12 cellular contexts compared by ENCODE assay signal in the genomic region with DNA sequence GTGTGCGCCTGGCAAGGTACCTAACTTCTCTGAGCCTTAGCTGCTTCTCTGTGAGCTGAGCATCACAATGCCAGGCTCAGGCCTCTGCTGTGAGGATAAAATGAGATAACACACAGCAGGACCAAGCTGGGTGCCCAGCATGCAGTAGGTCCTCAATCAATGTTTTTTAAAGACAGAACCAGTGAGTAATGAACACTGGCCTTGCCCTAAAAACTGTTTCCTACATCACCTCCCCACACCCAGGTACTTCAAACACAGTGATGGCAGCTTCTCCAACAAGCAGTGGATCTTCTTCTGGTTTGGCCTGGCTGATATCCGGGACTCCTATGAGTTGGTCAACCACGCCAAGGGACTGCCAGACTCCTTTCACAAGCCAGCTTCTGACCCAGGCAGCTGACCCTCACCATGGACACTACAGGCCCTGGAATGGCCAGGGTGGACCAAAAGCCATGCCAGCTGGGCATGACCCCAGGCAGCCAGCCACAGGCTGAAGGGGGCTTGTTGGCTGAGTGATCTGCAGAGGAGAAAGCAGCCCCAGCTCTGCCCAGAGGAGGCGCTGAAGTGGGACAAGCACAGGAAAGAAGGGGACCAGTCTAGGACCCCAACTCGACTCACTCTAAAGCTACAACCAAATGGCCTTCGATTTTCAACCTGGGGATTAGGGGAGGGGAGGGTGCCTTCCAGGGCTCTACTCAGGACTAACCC. TPM values are rescaled to one million over a fixed set of nuclear protein-coding genes. Genes with fewer than 3 reads are reported as not detected.
DNase-seq lines count a peak whose midpoint lies in the region; FAIRE-seq and TF ChIP-seq lines count a peak whose summit lies in the region.
"Had no signal": no experiment of that assay in that cellular context is flagged by ENCODE, and none has a peak within 500 bp of the region (broad histone marks: within the 10 kb centered on the region; RNA-seq: fewer than 3 reads in every experiment).

No MANE protein-coding gene starts in this region.

- no peaks in the 10 kb centered on the region for H3K9me3 Mint-ChIP-seq in T-helper 1 cell treated with Interleukin-12 subunit alpha and Interleukin-12 subunit beta and Interleukin-4 antibody, amounts not matched to agents 30 μg/mL and 1 μg/mL, for 36 hours

- no peak overlapping the region for H3K4me2 ChIP-seq in endothelial cell of umbilical vein (ENCODE audit: insufficient read depth, low read length)
- peak overlapping the region; percentile 97 for H3K4me2 ChIP-seq in skeletal muscle satellite cell (ENCODE audit: low read length)

- no peaks in the 10 kb centered on the region for H3K36me3 ChIP-seq in SJCRH30
- no peaks in the 10 kb centered on the region for H3K36me3 ChIP-seq in endothelial cell of umbilical vein (ENCODE audit: control insufficient read depth in 2 of 2, extremely low read depth in 1 of 2, insufficient read depth in 2 of 2, low read length in 2 of 2)
- H3K36me3 ChIP-seq in skeletal muscle satellite cell (ENCODE audit: insufficient read depth, low read length), result peaks cover 36% of the 10 kb centered on the region
- H3K36me3 ChIP-seq: thyroid gland had no signal

- H4K20me1 ChIP-seq in endothelial cell of umbilical vein (replicated peaks; ENCODE audit: control insufficient read depth, extremely low read depth, insufficient read depth, low read length), result no peaks in the 10 kb centered on the region

- H3K9me3 ChIP-seq in SJCRH30 (replicated peaks), result no peaks in the 10 kb centered on the region
- H3K9me3 ChIP-seq in endothelial cell of umbilical vein (replicated peaks; ENCODE audit: control insufficient read depth, insufficient read depth, low read length), result no peaks in the 10 kb centered on the region
- no peaks in the 10 kb centered on the region for H3K9me3 ChIP-seq in skeletal muscle satellite cell (replicated peaks; ENCODE audit: low read length)
- H3K9me3 ChIP-seq: ascending aorta, thyroid gland had no signal

- TF ChIP-seq CTCF in endothelial cell of umbilical vein (IDR thresholded peaks at IDR 0.05; ENCODE audit: extremely low read depth in 1 of 2, insufficient read depth in 1 of 2, low read depth in 1 of 2, low read length in 2 of 2) (no peak), GM10248 (IDR thresholded peaks at IDR 0.05; ENCODE audit: control extremely low read depth, extremely low read depth, low read depth, missing control alignments) (no peak)

- DNase-seq in T-helper 1 cell (no peak), SJCRH30 (no peak), endothelial cell of umbilical vein (ENCODE audit: low read depth, low spot score) (no peak), Ammon's horn (ENCODE audit: low spot score) (no peak), GM10248 (ENCODE audit: extremely low spot score) (no peak), glomerular visceral epithelial cell (ENCODE audit: extremely low spot score) (no peak)
- DNase-seq: NCI-H146 had no signal

- FAIRE-seq in endothelial cell of umbilical vein (lab: Jason Lieb, UNC), result no peak

- no peak for TF ChIP-seq POLR2A in endothelial cell of umbilical vein (IDR thresholded peaks at IDR 0.05; ENCODE audit: low read depth, low read length)

- H3K79me2 ChIP-seq in endothelial cell of umbilical vein (ENCODE audit: control insufficient read depth, insufficient read depth, low read length), result peaks cover 9% of the 10 kb centered on the region

- H3K9me1 ChIP-seq in endothelial cell of umbilical vein (replicated peaks; ENCODE audit: control insufficient read depth, extremely low read depth, insufficient read depth, low read length), result no peaks in the 10 kb centered on the region

- peaks cover 6% of the 10 kb centered on the region for H3K36me3 Mint-ChIP-seq in T-helper 1 cell treated with Interleukin-12 subunit alpha and Interleukin-12 subunit beta and Interleukin-4 antibody, amounts not matched to agents 30 μg/mL and 1 μg/mL, for 36 hours (ENCODE audit: low read depth)

- POLR2A ChIA-PET in endothelial cell of umbilical vein (lab: Charles Lee), result no interaction called here
- POLR2A ChIA-PET in GM10248 (lab: Yijun Ruan, JAX), result no interaction called here

- peaks cover 26% of the 10 kb centered on the region for H3K27me3 Mint-ChIP-seq in T-helper 1 cell treated with Interleukin-12 subunit alpha and Interleukin-12 subunit beta and Interleukin-4 antibody, amounts not matched to agents 30 μg/mL and 1 μg/mL, for 36 hours (ENCODE audit: low read depth)

- dilution Hi-C loops in endothelial cell of umbilical vein (cut with MboI; ENCODE audit: extremely low pct_ligation_motif_present, low sequenced_read_pairs), result no loop called here

- intact Hi-C loops in endothelial cell of umbilical vein (cut with micrococcal nuclease), result loop anchor here (10.0 kb wide), 1 partner anchor 106 kb away; no protein-coding TSS in a partner anchor

- H3K4me1 Mint-ChIP-seq in T-helper 1 cell treated with Interleukin-12 subunit alpha and Interleukin-12 subunit beta and Interleukin-4 antibody, amounts not matched to agents 30 μg/mL and 1 μg/mL, for 36 hours (ENCODE audit: low read depth), result peaks cover 17% of the 10 kb centered on the region

- CTCF ChIA-PET in endothelial cell of umbilical vein (lab: Charles Lee) (interaction anchor here (1.1 to 6.0 kb wide), 8 partner anchors 29 to 202 kb away, joined by 3 to 27 read pairs (median 5); a partner anchor contains a TSS), GM10248 (lab: Yijun Ruan, JAX) (interaction anchor here (1.1 to 2.1 kb wide), 7 partner anchors 13 to 323 kb away, joined by 3 to 6 read pairs (median 4); no protein-coding TSS in a partner anchor)

- no peak overlapping the region for H3K9ac ChIP-seq in endothelial cell of umbilical vein (replicated peaks; ENCODE audit: extremely low read depth, insufficient read depth, low read length)
- peak overlapping the region; percentile 65 for H3K9ac ChIP-seq in skeletal muscle satellite cell (ENCODE audit: low read depth, low read length)

- no peak overlapping the region for H3K27ac ChIP-seq in SJCRH30
- H3K27ac ChIP-seq in endothelial cell of umbilical vein (ENCODE audit: insufficient read depth, low read depth, low read length), result no peak overlapping the region
- H3K27ac ChIP-seq: ascending aorta had no signal

- H3K27me3 ChIP-seq in SJCRH30, result no peaks in the 10 kb centered on the region
- H3K27me3 ChIP-seq in endothelial cell of umbilical vein (ENCODE audit: control insufficient read depth in 2 of 2, insufficient read depth in 2 of 2, low read length in 2 of 2), result no peaks in the 10 kb centered on the region
- H3K27me3 ChIP-seq in skeletal muscle satellite cell (ENCODE audit: control insufficient read depth, insufficient read depth, low read length), result no peaks in the 10 kb centered on the region
- H3K27me3 ChIP-seq: ascending aorta, thyroid gland had no signal

- H3K4me1 ChIP-seq in SJCRH30 (no peaks in the 10 kb centered on the region; the same call in 1 of the 2 replicates), endothelial cell of umbilical vein (ENCODE audit: control insufficient read depth, extremely low read depth, insufficient read depth, low read length) (peaks cover 21% of the 10 kb centered on the region), skeletal muscle satellite cell (ENCODE audit: control insufficient read depth, insufficient read depth, low read length) (peaks cover 45% of the 10 kb centered on the region)

- H2AFZ ChIP-seq in endothelial cell of umbilical vein (ENCODE audit: low read depth, low read length), result no peak overlapping the region

- H3K4me3 ChIP-seq in SJCRH30 (peak overlapping the region; percentile 72; the same call in 1 of the 2 replicates), endothelial cell of umbilical vein (replicated peaks in 1 of 3; ENCODE audit: insufficient read depth in 1 of 3, low read depth in 1 of 3, low read length in 3 of 3) (no peak overlapping the region), skeletal muscle satellite cell (ENCODE audit: low read length) (peak overlapping the region; percentile 82)

- TSS peak; percentile 9 for BruUV-seq in endothelial cell of umbilical vein (replicated peaks; lab: Mats Ljungman, UMichigan)

- H3K27ac Mint-ChIP-seq in T-helper 1 cell treated with Interleukin-12 subunit alpha and Interleukin-12 subunit beta and Interleukin-4 antibody, amounts not matched to agents 30 μg/mL and 1 μg/mL, for 36 hours, result peak overlapping the region; percentile 33

- peak overlapping the region; percentile 90 for H3K4me3 Mint-ChIP-seq in T-helper 1 cell treated with Interleukin-12 subunit alpha and Interleukin-12 subunit beta and Interleukin-4 antibody, amounts not matched to agents 30 μg/mL and 1 μg/mL, for 36 hours

RNA-seq across cellular contexts. Expression of a gene that starts 3.9 kb away (rescaled TPM):
- total RNA-seq in SJCRH30 (2014; rRNA removed; shearing (Covaris generic)), result 1.9 and 2.4 TPM in 2 replicates
- total RNA-seq in endothelial cell of umbilical vein, result 5.8 and 6.1 TPM in 2 replicates
- polyA plus RNA-seq in endothelial cell of umbilical vein, result 3.3 and 3.7 TPM in 2 replicates
- 2.1 and 2.4 TPM in 2 replicates for polyA plus RNA-seq in endothelial cell of umbilical vein (2011; cell fraction: cytosol; rRNA removed)
- 1.8 and 1.9 TPM in 2 replicates for polyA plus RNA-seq in endothelial cell of umbilical vein (2011; cell fraction: nucleus; rRNA removed)
- polyA plus RNA-seq in endothelial cell of umbilical vein (2012), result 1.3 and 1.7 TPM in 2 replicates
- polyA minus RNA-seq in endothelial cell of umbilical vein, result 1.3 and 1.8 TPM in 2 replicates
- 0.92 TPM for polyA minus RNA-seq in endothelial cell of umbilical vein (2011; cell fraction: cytosol; rRNA and poly(A)+ RNA removed)
- 0.96 and 1.9 TPM in 2 replicates for polyA minus RNA-seq in endothelial cell of umbilical vein (2011; cell fraction: nucleus; rRNA and poly(A)+ RNA removed)
- total RNA-seq in skeletal muscle satellite cell (2012; rRNA removed), result 43.7 and 46.9 TPM in 2 replicates

RNA-seq across cellular contexts. Expression of a gene that starts 6.4 kb away (rescaled TPM):
- 35.3 and 39.8 TPM in 2 replicates for total RNA-seq in SJCRH30 (2014; rRNA removed; shearing (Covaris generic))
- 29.4 and 30.4 TPM in 2 replicates for total RNA-seq in endothelial cell of umbilical vein
- polyA plus RNA-seq in endothelial cell of umbilical vein, result 60.2 and 61.6 TPM in 2 replicates
- polyA plus RNA-seq in endothelial cell of umbilical vein (2011; cell fraction: cytosol; rRNA removed), result 38.8 and 43.5 TPM in 2 replicates
- polyA plus RNA-seq in endothelial cell of umbilical vein (2011; cell fraction: nucleus; rRNA removed), result 17.7 and 18.3 TPM in 2 replicates
- 25.0 and 34.0 TPM in 2 replicates for polyA plus RNA-seq in endothelial cell of umbilical vein (2012)
- polyA minus RNA-seq in endothelial cell of umbilical vein, result 41.6 and 43.0 TPM in 2 replicates
- polyA minus RNA-seq in endothelial cell of umbilical vein (2011; cell fraction: cytosol; rRNA and poly(A)+ RNA removed), result 20.9 TPM
- 7.6 and 10.1 TPM in 2 replicates for polyA minus RNA-seq in endothelial cell of umbilical vein (2011; cell fraction: nucleus; rRNA and poly(A)+ RNA removed)
- 33.9 and 39.8 TPM in 2 replicates for total RNA-seq in skeletal muscle satellite cell (2012; rRNA removed)

RNA-seq across cellular contexts. Expression of a gene that starts 54.6 kb away (rescaled TPM):
- total RNA-seq in SJCRH30 (2014; rRNA removed; shearing (Covaris generic)), result not detected in 2 replicates
- not detected in 2 replicates for total RNA-seq in endothelial cell of umbilical vein
- polyA plus RNA-seq in endothelial cell of umbilical vein, result 0.14 TPM in 1 of 2 replicates, not detected in the other
- polyA plus RNA-seq in endothelial cell of umbilical vein (2011; cell fraction: cytosol; rRNA removed), result not detected in 2 replicates
- not detected in 2 replicates for polyA plus RNA-seq in endothelial cell of umbilical vein (2011; cell fraction: nucleus; rRNA removed)
- polyA plus RNA-seq in endothelial cell of umbilical vein (2012), result not detected in 2 replicates
- not detected in 2 replicates for polyA minus RNA-seq in endothelial cell of umbilical vein
- not detected for polyA minus RNA-seq in endothelial cell of umbilical vein (2011; cell fraction: cytosol; rRNA and poly(A)+ RNA removed)
- not detected in 2 replicates for polyA minus RNA-seq in endothelial cell of umbilical vein (2011; cell fraction: nucleus; rRNA and poly(A)+ RNA removed)
- total RNA-seq in skeletal muscle satellite cell (2012; rRNA removed), result under 0.01 TPM in 1 of 2 replicates, not detected in the other
- total RNA-seq: A172, ascending aorta had no signal

RNA-seq across cellular contexts. Expression of a gene that starts 58.1 kb away (rescaled TPM):
- 90.8 and 95.6 TPM in 2 replicates for total RNA-seq in SJCRH30 (2014; rRNA removed; shearing (Covaris generic))
- 68.9 and 73.5 TPM in 2 replicates for total RNA-seq in endothelial cell of umbilical vein
- 34.3 and 36.5 TPM in 2 replicates for polyA plus RNA-seq in endothelial cell of umbilical vein
- 40.7 and 40.9 TPM in 2 replicates for polyA plus RNA-seq in endothelial cell of umbilical vein (2011; cell fraction: cytosol; rRNA removed)
- polyA plus RNA-seq in endothelial cell of umbilical vein (2011; cell fraction: nucleus; rRNA removed), result 28.0 and 28.8 TPM in 2 replicates
- polyA plus RNA-seq in endothelial cell of umbilical vein (2012), result 42.4 and 52.8 TPM in 2 replicates
- polyA minus RNA-seq in endothelial cell of umbilical vein, result 48.4 and 50.5 TPM in 2 replicates
- 43.3 TPM for polyA minus RNA-seq in endothelial cell of umbilical vein (2011; cell fraction: cytosol; rRNA and poly(A)+ RNA removed)
- polyA minus RNA-seq in endothelial cell of umbilical vein (2011; cell fraction: nucleus; rRNA and poly(A)+ RNA removed), result 22.7 and 26.0 TPM in 2 replicates
- 76.6 and 79.7 TPM in 2 replicates for total RNA-seq in skeletal muscle satellite cell (2012; rRNA removed)

Comparison
In these comparisons a context has a peak if more than half of its experiments do, and no peak if none do; other contexts are left out.
1. H3K4me3 ChIP-seq: peak in SJCRH30 (single experiment) and skeletal muscle satellite cell (single experiment); none in endothelial cell of umbilical vein (0 of 3).